In genomic region chr10:22341190-22341935, GRCh38 we compare ENCODE assay signal across 2 cellular contexts.
TF ChIP-seq lines count a peak whose summit lies in the region.

No MANE protein-coding gene starts in this region.

TF ChIP-seq in K562, 482 proteins besides CTCF, POLR2A, EP300 and RAD21 (continued from another document and continues in another):
- no peak for TF ChIP-seq CSDE1 (IDR thresholded peaks at IDR 0.05)
- no peak for TF ChIP-seq TRIM28 (IDR thresholded peaks at IDR 0.05)
- TF ChIP-seq ZBTB2 (IDR thresholded peaks at IDR 0.05): no peak
- TF ChIP-seq CBFA2T2 (conservative IDR thresholded peaks at IDR 0.05): no peak
- peak; percentile 55; the same call in 1 of the 2 replicates for TF ChIP-seq TFAP4 (CRISPR knock-in tag; IDR thresholded peaks at IDR 0.05; ENCODE audit: borderline replicate concordance)
- TF ChIP-seq ZNF696 (CRISPR knock-in tag; conservative IDR thresholded peaks at IDR 0.05): no peak
- TF ChIP-seq ZNF518B (CRISPR knock-in tag; IDR thresholded peaks at IDR 0.05): no peak
- no peak for TF ChIP-seq RBM34 (IDR thresholded peaks at IDR 0.05; ENCODE audit: borderline replicate concordance, insufficient read depth, low read length)
- TF ChIP-seq ZBTB34 (CRISPR knock-in tag; IDR thresholded peaks at IDR 0.05): no peak
- no peak for TF ChIP-seq ZNF217 (CRISPR knock-in tag; IDR thresholded peaks at IDR 0.05)
- no peak for TF ChIP-seq NEUROD1 (IDR thresholded peaks at IDR 0.05; ENCODE audit: borderline replicate concordance, low read depth, low read length, partially characterized antibody)
- TF ChIP-seq FOXP4 (CRISPR knock-in tag; IDR thresholded peaks at IDR 0.05; ENCODE audit: borderline replicate concordance): no peak

TF ChIP-seq in HepG2, 621 proteins besides CTCF, POLR2A, EP300 and RAD21 (continued from another document and continues in another):
- peak; percentile 23; the same call in 1 of the 2 replicates for TF ChIP-seq NR2C2 (CRISPR knock-in tag; IDR thresholded peaks at IDR 0.05; ENCODE audit: borderline replicate concordance)
- no peak for TF ChIP-seq KIAA2018 (CRISPR knock-in tag; IDR thresholded peaks at IDR 0.05; ENCODE audit: borderline replicate concordance)
- no peak for TF ChIP-seq FOXK1 (CRISPR knock-in tag; IDR thresholded peaks at IDR 0.05; ENCODE audit: borderline replicate concordance, low read depth)
- 0 out of 2 replicates have a peak, but pooled peaks have one; percentile 67 for TF ChIP-seq NRL (CRISPR knock-in tag; IDR thresholded peaks at IDR 0.05; ENCODE audit: borderline replicate concordance)
- no peak for TF ChIP-seq POLR2G (IDR thresholded peaks at IDR 0.05; ENCODE audit: low read depth, low read length)
- no peak for TF ChIP-seq TBX3 (IDR thresholded peaks at IDR 0.05; ENCODE audit: borderline replicate concordance)
- TF ChIP-seq ZNF331 (CRISPR knock-in tag; IDR thresholded peaks at IDR 0.05): no peak
- TF ChIP-seq SNAPC2 (CRISPR knock-in tag; IDR thresholded peaks at IDR 0.05): no peak
- TF ChIP-seq SALL1 (CRISPR knock-in tag; IDR thresholded peaks at IDR 0.05): peak; percentile 14; the same call in 1 of the 2 replicates
- TF ChIP-seq ZNF12 (CRISPR knock-in tag; IDR thresholded peaks at IDR 0.05): no peak
- no peak for TF ChIP-seq PAF1 (CRISPR knock-in tag; IDR thresholded peaks at IDR 0.05)
- TF ChIP-seq ZBTB38 (CRISPR knock-in tag; IDR thresholded peaks at IDR 0.05): no peak
- no peak for TF ChIP-seq ZBTB1 (CRISPR knock-in tag; IDR thresholded peaks at IDR 0.05; ENCODE audit: borderline replicate concordance)
- no peak for TF ChIP-seq KLF15 (CRISPR knock-in tag; IDR thresholded peaks at IDR 0.05; ENCODE audit: borderline replicate concordance)
- no peak for TF ChIP-seq TFAP4 (IDR thresholded peaks at IDR 0.05; ENCODE audit: borderline replicate concordance, low read depth)
- TF ChIP-seq ZNF740 (CRISPR knock-in tag; IDR thresholded peaks at IDR 0.05): no peak
- no peak for TF ChIP-seq BRF2 (CRISPR knock-in tag; IDR thresholded peaks at IDR 0.05)
- 0 out of 2 replicates have a peak, but pooled peaks have one; percentile 32 for TF ChIP-seq RNF2 (conservative IDR thresholded peaks at IDR 0.05; ENCODE audit: low read depth)
- TF ChIP-seq ZNF7 (CRISPR knock-in tag; IDR thresholded peaks at IDR 0.05): no peak
- no peak for TF ChIP-seq MLX (CRISPR knock-in tag; IDR thresholded peaks at IDR 0.05)
- no peak for TF ChIP-seq MAX (IDR thresholded peaks at IDR 0.05)
- no peak for TF ChIP-seq TOE1 (CRISPR knock-in tag; IDR thresholded peaks at IDR 0.05)
- TF ChIP-seq SP140L (CRISPR knock-in tag; IDR thresholded peaks at IDR 0.05; ENCODE audit: borderline replicate concordance): no peak
- TF ChIP-seq ZNF543 (CRISPR knock-in tag; IDR thresholded peaks at IDR 0.05): no peak; the same call in 1 of the 2 replicates
- TF ChIP-seq BRD4 (CRISPR knock-in tag; IDR thresholded peaks at IDR 0.05): no peak
- TF ChIP-seq SALL2 (CRISPR knock-in tag; IDR thresholded peaks at IDR 0.05): no peak
- no peak for TF ChIP-seq ZBTB42 (CRISPR knock-in tag; IDR thresholded peaks at IDR 0.05)
- TF ChIP-seq GATAD1 (CRISPR knock-in tag; IDR thresholded peaks at IDR 0.05): 0 out of 2 replicates have a peak, but pooled peaks have one; percentile 7
- no peak for TF ChIP-seq ZNF530 (CRISPR knock-in tag; IDR thresholded peaks at IDR 0.05; ENCODE audit: low read depth)
- TF ChIP-seq AHR (CRISPR knock-in tag; IDR thresholded peaks at IDR 0.05): no peak
- no peak for TF ChIP-seq SOX5 (CRISPR knock-in tag; IDR thresholded peaks at IDR 0.05; ENCODE audit: borderline replicate concordance)
- TF ChIP-seq NONO (IDR thresholded peaks at IDR 0.05): no peak
- no peak for TF ChIP-seq NONO (CRISPR knock-in tag; conservative IDR thresholded peaks at IDR 0.05)
- no peak for TF ChIP-seq PAX8 (CRISPR knock-in tag; IDR thresholded peaks at IDR 0.05; ENCODE audit: borderline replicate concordance)
- no peak for TF ChIP-seq MATR3 (CRISPR knock-in tag; IDR thresholded peaks at IDR 0.05)
- no peak for TF ChIP-seq NR3C1 (CRISPR knock-in tag; IDR thresholded peaks at IDR 0.05)
- TF ChIP-seq ETV6 (CRISPR knock-in tag; conservative IDR thresholded peaks at IDR 0.05): no peak
- TF ChIP-seq CSRNP1 (CRISPR knock-in tag; IDR thresholded peaks at IDR 0.05): no peak
- TF ChIP-seq ZNF776 (CRISPR knock-in tag; IDR thresholded peaks at IDR 0.05): no peak
- TF ChIP-seq GFI1 (CRISPR knock-in tag; IDR thresholded peaks at IDR 0.05; ENCODE audit: borderline replicate concordance): no peak
- TF ChIP-seq E2F2 (CRISPR knock-in tag; IDR thresholded peaks at IDR 0.05; ENCODE audit: borderline replicate concordance): no peak
- TF ChIP-seq SCMH1 (CRISPR knock-in tag; IDR thresholded peaks at IDR 0.05; ENCODE audit: borderline replicate concordance): no peak
- TF ChIP-seq GPBP1L1 (CRISPR knock-in tag; IDR thresholded peaks at IDR 0.05): no peak
- TF ChIP-seq BRCA1 (CRISPR knock-in tag; IDR thresholded peaks at IDR 0.05): no peak
